In genomic region chr10:21326594-21326993, GRCh38 we compare ENCODE assay signal across 19 cellular contexts.
"Had no signal": no experiment of that assay in that cellular context is flagged by ENCODE, and none has a peak within 500 bp of the region (broad histone marks: within the 10 kb centered on the region; RNA-seq: fewer than 3 reads in every experiment).

No MANE protein-coding gene starts in this region.

- H3K9me3 Mint-ChIP-seq: activated CD4-positive, alpha-beta memory T cell treated with anti-CD3 and anti-CD28 coated beads for 36 hours; activated T-helper 17 cell treated with anti-CD3 and anti-CD28 coated beads, Interleukin-2, amount 50 U/mL, for 72 hours; effector memory CD8-positive, alpha-beta T cell; natural killer cell had no signal

- H3K27me3 ChIP-seq: body of pancreas, hepatocyte, sigmoid colon, tibial artery had no signal

- FAIRE-seq: urothelium cell line had no signal

- H3K4me1 Mint-ChIP-seq: activated T-helper 17 cell treated with anti-CD3 and anti-CD28 coated beads, Interleukin-2, amount 50 U/mL, for 72 hours; natural killer cell had no signal

- H3K27me3 Mint-ChIP-seq: activated T-helper 17 cell treated with anti-CD3 and anti-CD28 coated beads, Interleukin-2, amount 50 U/mL, for 72 hours had no signal

- H3K4me1 ChIP-seq: body of pancreas had no signal

- H3K27ac Mint-ChIP-seq: activated CD4-positive, alpha-beta memory T cell treated with anti-CD3 and anti-CD28 coated beads for 36 hours; activated T-helper 17 cell treated with anti-CD3 and anti-CD28 coated beads, Interleukin-2, amount 50 U/mL, for 72 hours; effector memory CD8-positive, alpha-beta T cell; natural killer cell had no signal

- H3K36me3 Mint-ChIP-seq: activated CD4-positive, alpha-beta memory T cell treated with anti-CD3 and anti-CD28 coated beads for 36 hours; natural killer cell had no signal

- H3K36me3 ChIP-seq: sigmoid colon, tibial artery, WERI-Rb-1 had no signal

- ATAC-seq: body of pancreas; effector memory CD8-positive, alpha-beta T cell; left cardiac atrium; natural killer cell had no signal

- H3K4me3 Mint-ChIP-seq: activated CD4-positive, alpha-beta memory T cell treated with anti-CD3 and anti-CD28 coated beads for 36 hours; activated T-helper 17 cell treated with anti-CD3 and anti-CD28 coated beads, Interleukin-2, amount 50 U/mL, for 72 hours; effector memory CD8-positive, alpha-beta T cell; natural killer cell had no signal

- H3K4me3 ChIP-seq: body of pancreas, hepatocyte, sigmoid colon, tibial artery had no signal

- DNase-seq: activated CD4-positive, alpha-beta memory T cell treated with anti-CD3 and anti-CD28 coated beads for 36 hours; activated naive CD4-positive, alpha-beta T cell; activated T-cell treated with anti-CD3 and anti-CD28 coated beads, Interleukin-2, amount 50 U/mL, for 1 hour; body of pancreas; effector memory CD8-positive, alpha-beta T cell; foreskin fibroblast; left cardiac atrium; mesenchymal stem cell; natural killer cell; nucleus accumbens; posterior cingulate gyrus; sigmoid colon; stimulated activated naive CD4-positive, alpha-beta T cell; substantia nigra; tibial artery; WERI-Rb-1 had no signal

- H3K9me3 ChIP-seq: body of pancreas, sigmoid colon had no signal
